ENCODE assay signal across 8 cellular contexts in the genomic region with DNA sequence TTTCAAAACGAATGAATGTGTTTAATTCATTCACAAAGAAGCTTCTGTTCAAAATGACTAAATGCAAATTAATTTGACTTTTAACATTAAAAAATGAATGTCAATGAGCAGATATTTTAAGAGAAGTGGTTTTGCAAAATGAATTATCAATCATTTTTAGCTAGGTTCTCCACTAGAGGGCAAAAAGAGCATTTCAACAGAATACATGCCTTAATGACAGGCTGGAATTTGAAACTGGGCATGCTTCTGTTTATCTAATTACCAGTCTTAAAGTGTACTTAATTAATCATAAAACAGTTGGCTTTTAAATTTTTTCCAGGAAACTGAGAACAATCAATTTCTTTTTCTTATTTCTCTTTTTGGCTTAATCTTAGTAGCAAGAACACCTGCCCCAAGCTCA.
DNase-seq lines count a peak whose midpoint lies in the region; TF ChIP-seq lines count a peak whose summit lies in the region.
"Had no signal": no experiment of that assay in that cellular context is flagged by ENCODE, and none has a peak within 500 bp of the region (broad histone marks: within the 10 kb centered on the region; RNA-seq: fewer than 3 reads in every experiment).

No MANE protein-coding gene starts in this region.

- H3K4me3 ChIP-seq in endodermal cell (ENCODE audit: low read length) (no peak overlapping the region), retinal pigment epithelial cell (ENCODE audit: low read length) (no peak overlapping the region)
- H3K4me3 ChIP-seq: K562 had no signal

- no peak overlapping the region for H3K9ac ChIP-seq in endodermal cell (ENCODE audit: extremely low read depth, low read length, poor library complexity, severe bottlenecking)

- H3K27me3 Mint-ChIP-seq in endodermal cell (ENCODE audit: insufficient read depth), result no peaks in the 10 kb centered on the region

- 93% methylated on average over 1 of the region's 1 CpG; no CpG with 5 or more reads in 1 of the 2 experiments for WGBS in endodermal cell (ENCODE audit: insufficient coverage in 1 of 2, insufficient read length in 1 of 2), 2 experiments

- H3K4me1 Mint-ChIP-seq in endodermal cell, result no peaks in the 10 kb centered on the region

- H3K4me3 Mint-ChIP-seq in endodermal cell, result no peak overlapping the region

- TF ChIP-seq CTCF in GM12874 (IDR thresholded peaks at IDR 0.05; ENCODE audit: insufficient read depth, low read depth, low read length) (peak; percentile 46), endodermal cell (conservative IDR thresholded peaks at IDR 0.05) (peak; percentile 81), retinal pigment epithelial cell (conservative IDR thresholded peaks at IDR 0.05; ENCODE audit: low read depth, low read length) (peak; percentile 71)

- peak; percentile 5 for DNase-seq in NCI-H1105 (lab: John Stamatoyannopoulos, UW)
- no peak for DNase-seq in endodermal cell
- DNase-seq in retinal pigment epithelial cell (ENCODE audit: low read depth), result no peak
- DNase-seq in stimulated activated CD4-positive, alpha-beta T cell treated with anti-CD3 and anti-CD28 coated beads, Interleukin-2, amount 100 ng/mL, for 24 hours, result no peak
- DNase-seq in activated gamma-delta T cell (lab: John Stamatoyannopoulos, UW), result no peak
- no peak for DNase-seq in inferior parietal cortex (ENCODE audit: extremely low spot score)

- H3K36me3 Mint-ChIP-seq in endodermal cell (ENCODE audit: low read depth), result no peaks in the 10 kb centered on the region

- no peaks in the 10 kb centered on the region for H3K9me3 ChIP-seq in endodermal cell (ENCODE audit: control insufficient read depth, low read length)

- H3K9me3 Mint-ChIP-seq in endodermal cell, result no peaks in the 10 kb centered on the region

- no peaks in the 10 kb centered on the region for H3K4me1 ChIP-seq in endodermal cell (ENCODE audit: control insufficient read depth, insufficient read depth, low read length)

- no peaks in the 10 kb centered on the region for H3K27me3 ChIP-seq in endodermal cell (ENCODE audit: control insufficient read depth, insufficient read depth, low read length, poor library complexity, severe bottlenecking)

- H3K27ac Mint-ChIP-seq in endodermal cell, result no peak overlapping the region

- no peaks in the 10 kb centered on the region for H3K36me3 ChIP-seq in endodermal cell (ENCODE audit: control insufficient read depth, insufficient read depth, low read length)

- no peak overlapping the region for H3K27ac ChIP-seq in endodermal cell (ENCODE audit: low read depth, low read length)
